In genomic region chr17:43170766-43171681, GRCh38 we compare ENCODE assay signal across 9 cellular contexts. TPM values are rescaled to one million over a fixed set of nuclear protein-coding genes. Genes with fewer than 3 reads are reported as not detected.
DNase-seq lines count a peak whose midpoint lies in the region; ATAC-seq and TF ChIP-seq lines count a peak whose summit lies in the region.
"Had no signal": no experiment of that assay in that cellular context is flagged by ENCODE, and none has a peak within 500 bp of the region (broad histone marks: within the 10 kb centered on the region; RNA-seq: fewer than 3 reads in every experiment).

Gene NBR1 (plus strand): TSS chr17:43171214. CDS start chr17:43175800, 4,586 bp downstream.

- intact Hi-C loops in spleen (cut with DNase I; ENCODE audit: low total_unique reads), result loop anchor here (5.0 kb wide), 1 partner anchor 44 kb away; the partner anchor contains the start of gene BRCA1

- POLR2A ChIA-PET in WTC11 (lab: Charles Lee), result interaction anchor here (0.6 to 1.4 kb wide), 4 partner anchors 139 to 1036 kb away, joined by 3 to 8 read pairs (median 4); partner anchors contain the start of gene VAT1

- CTCF ChIA-PET in WTC11 (lab: Charles Lee), result interaction anchor here (0.6 to 1.9 kb wide), 8 partner anchors 29 to 173 kb away, joined by 3 to 8 read pairs (median 5); partner anchors contain the start of genes RPL27 and TMEM106A

- TF ChIP-seq CTCF in AG10803 (conservative IDR thresholded peaks at IDR 0.05; ENCODE audit: low read length) (peak; percentile 24), WTC11 (IDR thresholded peaks at IDR 0.05) (no peak), spleen (IDR thresholded peaks at IDR 0.05 in 8 of 11, conservative IDR thresholded peaks at IDR 0.05 in 3 of 11) (peak in 9 of 11 experiments; percentile 9 to 57 (median 35))

- H3K27me3 Mint-ChIP-seq in WTC11 (ENCODE audit: low read depth), result no peaks in the 10 kb centered on the region
- H3K27me3 Mint-ChIP-seq: dendritic cell treated with granulocyte-macrophage colony-stimulating factor and Interleukin-4, amounts not matched to agents 40 ng/mL and 50 ng/mL, for 4 days had no signal

- peaks cover 26 to 65% (median 62%) of the 10 kb centered on the region in 6 donors for H3K4me1 ChIP-seq in spleen

- H3K27ac ChIP-seq in caudate nucleus (ENCODE audit: low read depth, low read length) (peak within 1 kb of the TSS; percentile 98), spleen (peak within 1 kb of the TSS; percentile 94 to 99 (median 98))

- H3K9me3 ChIP-seq in spleen, result no peaks in the 10 kb centered on the region

- H3K36me3 Mint-ChIP-seq in WTC11, result no peaks in the 10 kb centered on the region; the same call in 1 of the 2 replicates

- 0 to 1% (median 0%) methylated on average over 35 to 43 of the region's 43 CpGs for WGBS in spleen, 5 donors

- no peak within 1 kb of the TSS for H3K27ac Mint-ChIP-seq in WTC11
- H3K27ac Mint-ChIP-seq: dendritic cell treated with granulocyte-macrophage colony-stimulating factor and Interleukin-4, amounts not matched to agents 40 ng/mL and 50 ng/mL, for 4 days had no signal

- TF ChIP-seq POLR2A in spleen (IDR thresholded peaks at IDR 0.05), result peak; percentile 17 to 76 (median 28)

- no peaks in the 10 kb centered on the region for H3K9me3 Mint-ChIP-seq in WTC11
- H3K9me3 Mint-ChIP-seq: dendritic cell treated with granulocyte-macrophage colony-stimulating factor and Interleukin-4, amounts not matched to agents 40 ng/mL and 50 ng/mL, for 4 days had no signal

- H3K4me3 ChIP-seq in AG10803 (ENCODE audit: low read length) (peak within 1 kb of the TSS; percentile 83), spleen (peak within 1 kb of the TSS; percentile 59 to 87 (median 80))

- peaks cover 0 to 30% (median 6%) of the 10 kb centered on the region in 6 donors for H3K36me3 ChIP-seq in spleen

- no peak within 1 kb of the TSS for H3K4me3 Mint-ChIP-seq in WTC11

- peak; percentile 98 for DNase-seq in AG10803 (ENCODE audit: low read depth)
- peak; percentile 96 for DNase-seq in NCI-H226
- peak; percentile 96 for DNase-seq in WTC11 (ENCODE audit: low spot score)
- peak; percentile 74 to 98 (median 94) for DNase-seq in caudate nucleus (lab: John Stamatoyannopoulos, UW)
- DNase-seq in inferior parietal cortex (ENCODE audit: extremely low spot score), result peak; percentile 100
- DNase-seq in spleen, result peak; percentile 96

- H3K4me1 Mint-ChIP-seq in WTC11, result no peaks in the 10 kb centered on the region; the same call in none of the 2 replicates

- H3K27me3 ChIP-seq in spleen (replicated peaks in 1 of 7), result no peaks in the 10 kb centered on the region

- ATAC-seq in GM19023 (IDR thresholded peaks at IDR 0.05; ENCODE audit: unreplicated experiment) (peak; percentile 78), HG03196 (IDR thresholded peaks at IDR 0.05; ENCODE audit: unreplicated experiment) (peak; percentile 82), WTC11 (peak; percentile 83)

TF ChIP-seq in WTC11, 78 proteins besides CTCF, POLR2A, EP300 and RAD21 (continues in another document):
- TF ChIP-seq AR (CRISPR knock-in tag; IDR thresholded peaks at IDR 0.05) (no peak), SP1 (CRISPR knock-in tag; conservative IDR thresholded peaks at IDR 0.05) (peak; percentile 45; the same call in 1 of the 2 replicates), GABPB1 (CRISPR knock-in tag; IDR thresholded peaks at IDR 0.05) (peak; percentile 34), ZBTB43 (CRISPR knock-in tag; IDR thresholded peaks at IDR 0.05) (no peak), HMGA2 (CRISPR knock-in tag; IDR thresholded peaks at IDR 0.05) (no peak), ZNF121 (CRISPR knock-in tag; IDR thresholded peaks at IDR 0.05) (no peak), USF1 (CRISPR knock-in tag; IDR thresholded peaks at IDR 0.05) (no peak), MYBL2 (CRISPR knock-in tag; IDR thresholded peaks at IDR 0.05) (no peak), NFYB (CRISPR knock-in tag; conservative IDR thresholded peaks at IDR 0.05; ENCODE audit: low read depth) (peak; percentile 86), FOXK1 (CRISPR knock-in tag; IDR thresholded peaks at IDR 0.05) (peak; percentile 99), ZNF416 (CRISPR knock-in tag; IDR thresholded peaks at IDR 0.05) (no peak), NR1H2 (CRISPR knock-in tag; IDR thresholded peaks at IDR 0.05) (no peak), ZNF281 (CRISPR knock-in tag; IDR thresholded peaks at IDR 0.05) (no peak), ZBTB21 (CRISPR knock-in tag; IDR thresholded peaks at IDR 0.05; ENCODE audit: borderline replicate concordance) (no peak)

RNA-seq across cellular contexts. Expression of gene NBR1, which starts in this region (rescaled TPM):
- 38.4 to 42.8 TPM (median 38.9 TPM) in 3 replicates for total RNA-seq in WTC11 (2021)
- total RNA-seq in spleen, result 100 to 1,000 TPM in 1 of 7 donors, 10 to 100 TPM in 6; 69.2 to 103 (median 91.5) TPM
- 10 to 100 TPM; 18.5 to 29.3 (median 22.0) TPM for polyA plus RNA-seq in spleen

Comparison
In these comparisons a context has a peak if more than half of its experiments do, and no peak if none do; other contexts are left out.
1. Peak in every context shown above with its lines: DNase-seq, ATAC-seq, H3K4me3 ChIP-seq and H3K27ac ChIP-seq.